Comparison of ENCODE assay signal across 8 cellular contexts in genomic region chr17:1491406-1492248, GRCh38. TPM values are rescaled to one million over a fixed set of nuclear protein-coding genes. Genes with fewer than 3 reads are reported as not detected.
A peak's percentile ranks its signal among the peaks of the same experiment; 100 is the strongest.
DNase-seq lines count a peak whose midpoint lies in the region; ATAC-seq, FAIRE-seq and TF ChIP-seq lines count a peak whose summit lies in the region.

No MANE protein-coding gene starts in this region.

- peaks cover 38% of the 10 kb centered on the region for H3K4me1 Mint-ChIP-seq in mesothelial cell of epicardium

- H3K4me3 Mint-ChIP-seq in mesothelial cell of epicardium = peak overlapping the region; percentile 84

- H3K9me1 ChIP-seq in endothelial cell of umbilical vein (replicated peaks; ENCODE audit: control insufficient read depth, extremely low read depth, insufficient read depth, low read length) = no peaks in the 10 kb centered on the region

- H3K27me3 ChIP-seq in endothelial cell of umbilical vein (ENCODE audit: control insufficient read depth in 2 of 2, insufficient read depth in 2 of 2, low read length in 2 of 2) (no peaks in the 10 kb centered on the region), transverse colon (no peaks in the 10 kb centered on the region)

- in situ Hi-C loops in ACHN (cut with HindIII; ENCODE audit: low pct_ligation_motif_present, low pct_unique_long_range_greater_than_20kb, low sequenced_read_pairs) = no loop called here
- in situ Hi-C loops in GM13976 (cut with MboI; ENCODE audit: low sequenced_read_pairs, unreplicated experiment) = no loop called here
- in situ Hi-C loops in transverse colon (cut with MboI; ENCODE audit: low pct_ligation_motif_present in 1 of 4, low pct_unique_long_range_greater_than_20kb in 1 of 4, low sequenced_read_pairs in 3 of 4) = no loop called here

- DNase-seq in ACHN (peak; percentile 78), GM13976 (ENCODE audit: low spot score) (peak; percentile 93), endothelial cell of umbilical vein (ENCODE audit: low read depth, low spot score) (no peak), mesothelial cell of epicardium (ENCODE audit: low spot score in 2 of 2, unreplicated experiment in 2 of 2) (no peak), transverse colon (peak; percentile 84)

- TF ChIP-seq CTCF in GM13976 (IDR thresholded peaks at IDR 0.05; ENCODE audit: borderline replicate concordance, control extremely low read depth, extremely low read depth, insufficient read depth, missing control alignments) (no peak), VCaP (conservative IDR thresholded peaks at IDR 0.05) (no peak), endothelial cell of umbilical vein (IDR thresholded peaks at IDR 0.05; ENCODE audit: extremely low read depth in 1 of 2, insufficient read depth in 1 of 2, low read depth in 1 of 2, low read length in 2 of 2) (no peak), mesothelial cell of epicardium (IDR thresholded peaks at IDR 0.05; ENCODE audit: unreplicated experiment) (no peak), transverse colon (IDR thresholded peaks at IDR 0.05) (no peak)

- intact Hi-C loops in endothelial cell of umbilical vein (cut with micrococcal nuclease) (no loop called here), transverse colon (cut with DNase I; ENCODE audit: low total_unique reads) (no loop called here)

- peaks cover 2% of the 10 kb centered on the region for H3K27me3 Mint-ChIP-seq in mesothelial cell of epicardium (ENCODE audit: low read depth)

- peak overlapping the region; percentile 41 for H2AFZ ChIP-seq in endothelial cell of umbilical vein (ENCODE audit: low read depth, low read length)

- peak overlapping the region; percentile 54 to 61 (median 57) for H3K4me3 ChIP-seq in endothelial cell of umbilical vein (replicated peaks in 1 of 3; ENCODE audit: insufficient read depth in 1 of 3, low read depth in 1 of 3, low read length in 3 of 3)
- H3K4me3 ChIP-seq in transverse colon = peak overlapping the region; percentile 65 to 80 (median 76)

- POLR2A ChIA-PET in endothelial cell of umbilical vein (lab: Charles Lee) = interaction anchor here (0.8 to 1.0 kb wide), 2 partner anchors 20 to 25 kb away, joined by 3 to 4 read pairs; partner anchors contain the start of gene INPP5K

- H3K9me3 ChIP-seq in endothelial cell of umbilical vein (replicated peaks; ENCODE audit: control insufficient read depth, insufficient read depth, low read length) (no peaks in the 10 kb centered on the region), transverse colon (no peaks in the 10 kb centered on the region)

- dilution Hi-C loops in endothelial cell of umbilical vein (cut with MboI; ENCODE audit: extremely low pct_ligation_motif_present, low sequenced_read_pairs) = no loop called here

- H3K4me1 ChIP-seq in endothelial cell of umbilical vein (ENCODE audit: control insufficient read depth, extremely low read depth, insufficient read depth, low read length) (peaks cover 42% of the 10 kb centered on the region), transverse colon (peaks cover 48 to 74% (median 64%) of the 10 kb centered on the region in 4 donors)

- peaks cover 29% of the 10 kb centered on the region for H3K79me2 ChIP-seq in endothelial cell of umbilical vein (ENCODE audit: control insufficient read depth, insufficient read depth, low read length)

- H3K36me3 ChIP-seq in endothelial cell of umbilical vein (ENCODE audit: control insufficient read depth in 2 of 2, extremely low read depth in 1 of 2, insufficient read depth in 2 of 2, low read length in 2 of 2) (peaks cover 3 to 8% of the 10 kb centered on the region in 2 experiments), transverse colon (peaks cover 0 to 8% (median 0%) of the 10 kb centered on the region in 4 donors)

- peak overlapping the region; percentile 72 for H3K4me2 ChIP-seq in endothelial cell of umbilical vein (ENCODE audit: insufficient read depth, low read length)

- FAIRE-seq in endothelial cell of umbilical vein (lab: Jason Lieb, UNC) = no peak

- peak overlapping the region; percentile 94 for H3K27ac Mint-ChIP-seq in mesothelial cell of epicardium

- TF ChIP-seq POLR2A in endothelial cell of umbilical vein (IDR thresholded peaks at IDR 0.05; ENCODE audit: low read depth, low read length) (peak; percentile 42), transverse colon (IDR thresholded peaks at IDR 0.05) (peak; percentile 43)

- peak overlapping the region; percentile 94 for H3K27ac ChIP-seq in VCaP
- peak overlapping the region; percentile 64 for H3K27ac ChIP-seq in endothelial cell of umbilical vein (ENCODE audit: insufficient read depth, low read depth, low read length)
- peak overlapping the region; percentile 94 to 99 (median 98) for H3K27ac ChIP-seq in transverse colon

- no peak for TF ChIP-seq EP300 in transverse colon (IDR thresholded peaks at IDR 0.05; ENCODE audit: low read depth)

- H3K9ac ChIP-seq in endothelial cell of umbilical vein (replicated peaks; ENCODE audit: extremely low read depth, insufficient read depth, low read length) = peak overlapping the region; percentile 80

- ATAC-seq in HG03521 (IDR thresholded peaks at IDR 0.05; ENCODE audit: unreplicated experiment) (peak; percentile 35), GM21367 (IDR thresholded peaks at IDR 0.05; ENCODE audit: unreplicated experiment) (no peak)

- H3K9me3 Mint-ChIP-seq in mesothelial cell of epicardium = no peaks in the 10 kb centered on the region

- CTCF ChIA-PET in endothelial cell of umbilical vein (lab: Charles Lee) = interaction anchor here (1.1 to 4.6 kb wide), 8 partner anchors 18 to 129 kb away, joined by 3 to 36 read pairs (median 8); partner anchors contain the start of gene INPP5K

- H3K36me3 Mint-ChIP-seq in mesothelial cell of epicardium = no peaks in the 10 kb centered on the region

- TSS peak; percentile 26 for BruUV-seq in endothelial cell of umbilical vein (replicated peaks; lab: Mats Ljungman, UMichigan)

- no peaks in the 10 kb centered on the region for H4K20me1 ChIP-seq in endothelial cell of umbilical vein (replicated peaks; ENCODE audit: control insufficient read depth, extremely low read depth, insufficient read depth, low read length)

- 1% methylated on average over 68 of the region's 99 CpGs; no CpG with 5 or more reads in 1 of the 2 donors for whole genome bisulfite sequencing in transverse colon (ENCODE audit: low coverage in 1 of 2), 2 donors

TF ChIP-seq in endothelial cell of umbilical vein, 7 proteins besides CTCF, POLR2A, EP300 and RAD21:
- TF ChIP-seq POLR2AphosphoS5 (IDR thresholded peaks at IDR 0.05; ENCODE audit: insufficient read depth, low read depth, low read length) (peak; percentile 43), EZH2 (IDR thresholded peaks at IDR 0.05; ENCODE audit: borderline replicate concordance, low read depth, low read length, severe bottlenecking) (no peak)

RNA-seq across cellular contexts. Expression of gene MYO1C, which starts 0.9 kb away (rescaled TPM):
- 195 and 206 TPM in 2 replicates for total RNA-seq in endothelial cell of umbilical vein
- polyA plus RNA-seq in endothelial cell of umbilical vein = 141 and 145 TPM in 2 replicates
- polyA plus RNA-seq in endothelial cell of umbilical vein (2011; cell fraction: cytosol; rRNA removed) = 124 and 132 TPM in 2 replicates
- 298 and 335 TPM in 2 replicates for polyA plus RNA-seq in endothelial cell of umbilical vein (2011; cell fraction: nucleus; rRNA removed)
- 160 and 189 TPM in 2 replicates for polyA plus RNA-seq in endothelial cell of umbilical vein (2012)
- polyA minus RNA-seq in endothelial cell of umbilical vein = 298 and 349 TPM in 2 replicates
- 60.4 TPM for polyA minus RNA-seq in endothelial cell of umbilical vein (2011; cell fraction: cytosol; rRNA and poly(A)+ RNA removed)
- polyA minus RNA-seq in endothelial cell of umbilical vein (2011; cell fraction: nucleus; rRNA and poly(A)+ RNA removed) = 122 and 135 TPM in 2 replicates
- total RNA-seq in mesothelial cell of epicardium = 144 to 149 TPM (median 147 TPM) in 3 replicates
- total RNA-seq in transverse colon = 100 to 1,000 TPM; 163 to 456 (median 219) TPM

RNA-seq across cellular contexts. Expression of gene INPP5K, which starts 24.8 kb away (rescaled TPM):
- total RNA-seq in endothelial cell of umbilical vein (41.3 and 44.2 TPM in 2 replicates), mesothelial cell of epicardium (22.4 to 23.5 TPM (median 22.5 TPM) in 3 replicates), transverse colon (100 to 1,000 TPM in 1 of 4 donors, 10 to 100 TPM in 3; 10.9 to 114 (median 81.9) TPM)
- 53.8 and 54.1 TPM in 2 replicates for polyA plus RNA-seq in endothelial cell of umbilical vein
- polyA plus RNA-seq in endothelial cell of umbilical vein (2011; cell fraction: cytosol; rRNA removed) = 30.0 and 33.1 TPM in 2 replicates
- polyA plus RNA-seq in endothelial cell of umbilical vein (2011; cell fraction: nucleus; rRNA removed) = 49.9 and 59.3 TPM in 2 replicates
- polyA plus RNA-seq in endothelial cell of umbilical vein (2012) = 31.5 and 37.8 TPM in 2 replicates
- 74.5 and 93.9 TPM in 2 replicates for polyA minus RNA-seq in endothelial cell of umbilical vein
- 28.6 TPM for polyA minus RNA-seq in endothelial cell of umbilical vein (2011; cell fraction: cytosol; rRNA and poly(A)+ RNA removed)
- 34.6 and 44.4 TPM in 2 replicates for polyA minus RNA-seq in endothelial cell of umbilical vein (2011; cell fraction: nucleus; rRNA and poly(A)+ RNA removed)

RNA-seq across cellular contexts. Expression of gene CRK, which starts 35.6 kb away (rescaled TPM):
- 67.2 and 71.3 TPM in 2 replicates for total RNA-seq in endothelial cell of umbilical vein
- polyA plus RNA-seq in endothelial cell of umbilical vein = 41.2 and 52.8 TPM in 2 replicates
- 60.3 and 63.7 TPM in 2 replicates for polyA plus RNA-seq in endothelial cell of umbilical vein (2011; cell fraction: cytosol; rRNA removed)
- polyA plus RNA-seq in endothelial cell of umbilical vein (2011; cell fraction: nucleus; rRNA removed) = 27.0 and 33.4 TPM in 2 replicates
- polyA plus RNA-seq in endothelial cell of umbilical vein (2012) = 55.9 and 69.4 TPM in 2 replicates
- 85.7 and 87.4 TPM in 2 replicates for polyA minus RNA-seq in endothelial cell of umbilical vein
- 31.6 TPM for polyA minus RNA-seq in endothelial cell of umbilical vein (2011; cell fraction: cytosol; rRNA and poly(A)+ RNA removed)
- 21.8 and 27.1 TPM in 2 replicates for polyA minus RNA-seq in endothelial cell of umbilical vein (2011; cell fraction: nucleus; rRNA and poly(A)+ RNA removed)
- total RNA-seq in mesothelial cell of epicardium = 38.2 to 41.9 TPM (median 41.3 TPM) in 3 replicates
- 10 to 100 TPM; 33.4 to 95.3 (median 63.4) TPM for total RNA-seq in transverse colon

Comparison
In these comparisons a context has a peak if more than half of its experiments do, and no peak if none do; other contexts are left out.
1. DNase-seq: peak in ACHN (single experiment), GM13976 (single experiment) and transverse colon (single experiment); none in endothelial cell of umbilical vein (single experiment) and mesothelial cell of epicardium (0 of 2).
2. Peak in every context shown above with its lines, with median percentiles within 50 percentile points of each other: H3K27ac ChIP-seq.